Comparison of ENCODE assay signal across 16 cellular contexts in genomic region chr19:41551711-41552110, GRCh38. TPM values are rescaled to one million over a fixed set of nuclear protein-coding genes. Genes with fewer than 3 reads are reported as not detected.
A peak's percentile ranks its signal among the peaks of the same experiment; 100 is the strongest.
DNase-seq lines count a peak whose midpoint lies in the region; ATAC-seq, FAIRE-seq and TF ChIP-seq lines count a peak whose summit lies in the region.
"Had no signal": no experiment of that assay in that cellular context is flagged by ENCODE, and none has a peak within 500 bp of the region (broad histone marks: within the 10 kb centered on the region; RNA-seq: fewer than 3 reads in every experiment).

No MANE protein-coding gene starts in this region.

- peak; percentile 93 for FAIRE-seq in GM12892 (lab: Jason Lieb, UNC)

- in situ Hi-C loops in gastrocnemius medialis (cut with MboI; ENCODE audit: low sequenced_read_pairs in 4 of 4), result no loop called here

- H3K27me3 ChIP-seq in CD4-positive, alpha-beta T cell (ENCODE audit: control insufficient read depth, insufficient read depth, low read length), result no peaks in the 10 kb centered on the region
- H3K27me3 ChIP-seq in gastrocnemius medialis, result peaks cover 0 to 4% (median 0%) of the 10 kb centered on the region in 3 donors
- H3K27me3 ChIP-seq: cardiac muscle cell had no signal

- no peak overlapping the region for H3K4me3 ChIP-seq in gastrocnemius medialis
- H3K4me3 ChIP-seq: cardiac muscle cell had no signal

- no peaks in the 10 kb centered on the region for H3K9me3 Mint-ChIP-seq in CD4-positive, alpha-beta T cell
- H3K9me3 Mint-ChIP-seq in activated T-helper 17 cell treated with anti-CD3 and anti-CD28 coated beads, Interleukin-2, amount 50 U/mL, for 72 hours, result no peaks in the 10 kb centered on the region
- H3K9me3 Mint-ChIP-seq in naive B cell, result peaks cover 0 to 7% (median 1%) of the 10 kb centered on the region in 7 donors

- peak overlapping the region; percentile 82 for H3K27ac Mint-ChIP-seq in CD4-positive, alpha-beta T cell
- peak overlapping the region; percentile 93 for H3K27ac Mint-ChIP-seq in activated T-helper 17 cell treated with anti-CD3 and anti-CD28 coated beads, Interleukin-2, amount 50 U/mL, for 72 hours
- peak overlapping the region; percentile 69 to 98 (median 93) for H3K27ac Mint-ChIP-seq in naive B cell

- peak overlapping the region; percentile 62 for H3K27ac ChIP-seq in CD4-positive, alpha-beta T cell (ENCODE audit: low read depth, low read length)
- H3K27ac ChIP-seq in gastrocnemius medialis, result peak overlapping the region in 2 of 4 donors; percentile 7 to 38
- H3K27ac ChIP-seq: cardiac muscle cell had no signal

- TF ChIP-seq POLR2A in GM12892 (IDR thresholded peaks at IDR 0.05; ENCODE audit: low read depth, low read length) (no peak), gastrocnemius medialis (IDR thresholded peaks at IDR 0.05) (no peak)

- intact Hi-C loops in CD4-positive, alpha-beta T cell (cut with DNase I, micrococcal nuclease), result loop anchor here (2.0 to 10.0 kb wide), 2 partner anchors 31 to 333 kb away; partner anchors contain the start of gene ARHGEF1 (in 1 of the 2)
- intact Hi-C loops in gastrocnemius medialis (cut with DNase I; ENCODE audit: low total_unique reads), result no loop called here

- H3K4me1 ChIP-seq in gastrocnemius medialis, result no peaks in the 10 kb centered on the region

- no peaks in the 10 kb centered on the region for H3K27me3 Mint-ChIP-seq in CD4-positive, alpha-beta T cell
- no peaks in the 10 kb centered on the region for H3K27me3 Mint-ChIP-seq in activated T-helper 17 cell treated with anti-CD3 and anti-CD28 coated beads, Interleukin-2, amount 50 U/mL, for 72 hours
- no peaks in the 10 kb centered on the region for H3K27me3 Mint-ChIP-seq in naive B cell

- no peaks in the 10 kb centered on the region for H3K9me3 ChIP-seq in CD4-positive, alpha-beta T cell (ENCODE audit: control insufficient read depth, low read length)
- no peaks in the 10 kb centered on the region for H3K9me3 ChIP-seq in gastrocnemius medialis
- H3K9me3 ChIP-seq: Caco-2 had no signal

- no peaks in the 10 kb centered on the region for H3K36me3 ChIP-seq in gastrocnemius medialis
- H3K36me3 ChIP-seq: cardiac muscle cell had no signal

- peak overlapping the region; percentile 97 for H3K4me3 Mint-ChIP-seq in CD4-positive, alpha-beta T cell
- H3K4me3 Mint-ChIP-seq in activated T-helper 17 cell treated with anti-CD3 and anti-CD28 coated beads, Interleukin-2, amount 50 U/mL, for 72 hours, result peak overlapping the region; percentile 95
- H3K4me3 Mint-ChIP-seq in naive B cell, result peak overlapping the region; percentile 89 to 100 (median 96)

- POLR2A ChIA-PET in CD4-positive, alpha-beta T cell (lab: Charles Lee), result interaction anchor here (1.0 to 4.6 kb wide), 4 partner anchors 9 to 21 kb away, joined by 3 to 65 read pairs (median 4); no protein-coding TSS in a partner anchor

- ATAC-seq in CD4-positive, alpha-beta T cell (ENCODE audit: poor library complexity), result no peak
- ATAC-seq in activated T-helper 17 cell treated with anti-CD3 and anti-CD28 coated beads, Interleukin-2, amount 50 U/mL, for 72 hours (replicated peaks), result no peak
- ATAC-seq in naive B cell (ENCODE audit: low read depth in 2 of 2) (no peak), SK-N-SH treated with all-trans-retinoic acid at 6 μM for 48 hours (no peak), HG03025 (IDR thresholded peaks at IDR 0.05; ENCODE audit: low FRiP score, unreplicated experiment) (no peak), gastrocnemius medialis (no peak), HG02678 (IDR thresholded peaks at IDR 0.05; ENCODE audit: unreplicated experiment) (no peak)
- ATAC-seq: Panc1 had no signal

- H3K4me1 Mint-ChIP-seq in CD4-positive, alpha-beta T cell (ENCODE audit: low read depth), result peaks cover 70% of the 10 kb centered on the region
- H3K4me1 Mint-ChIP-seq in activated T-helper 17 cell treated with anti-CD3 and anti-CD28 coated beads, Interleukin-2, amount 50 U/mL, for 72 hours, result peaks cover 45% of the 10 kb centered on the region
- H3K4me1 Mint-ChIP-seq in naive B cell, result peaks cover 47 to 83% (median 65%) of the 10 kb centered on the region in 3 donors

- no peak for DNase-seq in CD4-positive, alpha-beta T cell
- no peak for DNase-seq in GM12892 (ENCODE audit: insufficient read length)
- DNase-seq in naive B cell, result no peak
- DNase-seq in gastrocnemius medialis, result no peak
- DNase-seq: Caco-2, GOT3, mesendoderm, NCI-H1092 treated with DMSO at 0.1 percent for 48 hours, NCI-H446 treated with DMSO at 0.1 percent for 48 hours had no signal

- CTCF ChIA-PET in CD4-positive, alpha-beta T cell (lab: Charles Lee), result no interaction called here

- TF ChIP-seq CTCF in CD4-positive, alpha-beta T cell (IDR thresholded peaks at IDR 0.05), result no peak
- no peak for TF ChIP-seq CTCF in gastrocnemius medialis (IDR thresholded peaks at IDR 0.05 in 4 of 5, conservative IDR thresholded peaks at IDR 0.05 in 1 of 5)

- peaks cover 76% of the 10 kb centered on the region for H3K36me3 Mint-ChIP-seq in CD4-positive, alpha-beta T cell (ENCODE audit: low read depth)
- peaks cover 79% of the 10 kb centered on the region for H3K36me3 Mint-ChIP-seq in activated T-helper 17 cell treated with anti-CD3 and anti-CD28 coated beads, Interleukin-2, amount 50 U/mL, for 72 hours (ENCODE audit: low read depth)
- H3K36me3 Mint-ChIP-seq in naive B cell, result peaks cover 15 to 32% of the 10 kb centered on the region in 2 donors

TF ChIP-seq in SK-N-SH treated with all-trans-retinoic acid at 6 μM for 48 hours, 23 proteins besides CTCF, POLR2A, EP300 and RAD21:
- TF ChIP-seq, protein P1, sequence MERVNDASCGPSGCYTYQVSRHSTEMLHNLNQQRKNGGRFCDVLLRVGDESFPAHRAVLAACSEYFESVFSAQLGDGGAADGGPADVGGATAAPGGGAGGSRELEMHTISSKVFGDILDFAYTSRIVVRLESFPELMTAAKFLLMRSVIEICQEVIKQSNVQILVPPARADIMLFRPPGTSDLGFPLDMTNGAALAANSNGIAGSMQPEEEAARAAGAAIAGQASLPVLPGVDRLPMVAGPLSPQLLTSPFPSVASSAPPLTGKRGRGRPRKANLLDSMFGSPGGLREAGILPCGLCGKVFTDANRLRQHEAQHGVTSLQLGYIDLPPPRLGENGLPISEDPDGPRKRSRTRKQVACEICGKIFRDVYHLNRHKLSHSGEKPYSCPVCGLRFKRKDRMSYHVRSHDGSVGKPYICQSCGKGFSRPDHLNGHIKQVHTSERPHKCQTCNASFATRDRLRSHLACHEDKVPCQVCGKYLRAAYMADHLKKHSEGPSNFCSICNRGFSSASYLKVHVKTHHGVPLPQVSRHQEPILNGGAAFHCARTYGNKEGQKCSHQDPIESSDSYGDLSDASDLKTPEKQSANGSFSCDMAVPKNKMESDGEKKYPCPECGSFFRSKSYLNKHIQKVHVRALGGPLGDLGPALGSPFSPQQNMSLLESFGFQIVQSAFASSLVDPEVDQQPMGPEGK (CRISPR knock-in tag; IDR thresholded peaks at IDR 0.05; ENCODE audit: borderline replicate concordance), result no peak
- TF ChIP-seq ZNF70 (CRISPR knock-in tag; IDR thresholded peaks at IDR 0.05) (no peak), ZNF565 (CRISPR knock-in tag; conservative IDR thresholded peaks at IDR 0.05; ENCODE audit: low read depth) (no peak), TOX (CRISPR knock-in tag; IDR thresholded peaks at IDR 0.05; ENCODE audit: borderline replicate concordance) (no peak), ZC3H10 (CRISPR knock-in tag; IDR thresholded peaks at IDR 0.05) (no peak)
TF ChIP-seq in SK-N-SH treated with all-trans-retinoic acid at 6 μM for 48 hours: peak in this region for 0.

RNA-seq across cellular contexts. Expression of gene CEACAM21, which starts 24.3 kb away (rescaled TPM):
- 10 to 100 TPM; 30.7 to 34.9 TPM for total RNA-seq in CD4-positive, alpha-beta T cell
- polyA plus RNA-seq in GM12892 (2012; ENCODE audit: missing spikeins), result 21.8 TPM
- 10 to 100 TPM; 27.1 to 30.7 TPM for total RNA-seq in activated T-helper 17 cell treated with anti-CD3 and anti-CD28 coated beads, Interleukin-2, amount 50 U/mL, for 72 hours
- polyA plus RNA-seq in naive B cell (ENCODE audit: low read depth in 6 of 6), result 10 to 100 TPM in 5 of 6 donors, 1 to 10 TPM in 1; 7.1 to 57.2 (median 20.0) TPM
- total RNA-seq in gastrocnemius medialis, result under 1 TPM in 1 of 4 donors, not detected in 3; 0.49 TPM
- total RNA-seq: Caco-2, epithelial cell of proximal tubule had no signal

Comparison
In these comparisons a context has a peak if more than half of its experiments do, and no peak if none do; other contexts are left out.
1. RNA of gene CEACAM21, which starts 24.3 kb away (total RNA-seq): 30.7 to 34.9 TPM in CD4-positive, alpha-beta T cell and 27.1 to 30.7 TPM in activated T-helper 17 cell treated with anti-CD3 and anti-CD28 coated beads, Interleukin-2, amount 50 U/mL, for 72 hours; 0.49 TPM in gastrocnemius medialis; every median in the first group is over 10 times any median in the second.
2. Peak in every context shown above with its lines, with median percentiles within 50 percentile points of each other: H3K27ac Mint-ChIP-seq and H3K4me3 Mint-ChIP-seq.